Comparison of ENCODE assay signal across 1 cellular context in genomic region chr4:6709230-6710114, GRCh38.
TF ChIP-seq lines count a peak whose summit lies in the region.

TSS of gene MRFAP1L1 (minus strand) at chr4:6709865. CDS start at chr4:6709629, 236 bp downstream.

TF ChIP-seq in WTC11, 78 proteins besides CTCF, POLR2A, EP300 and RAD21 (continued from another document):
- peak; percentile 56; the same call in 1 of the 2 replicates for TF ChIP-seq USF2 (CRISPR knock-in tag; IDR thresholded peaks at IDR 0.05)
- peak; percentile 64; the same call in 1 of the 2 replicates for TF ChIP-seq FOXP1 (CRISPR knock-in tag; IDR thresholded peaks at IDR 0.05; ENCODE audit: borderline replicate concordance)
- TF ChIP-seq, protein P1, sequence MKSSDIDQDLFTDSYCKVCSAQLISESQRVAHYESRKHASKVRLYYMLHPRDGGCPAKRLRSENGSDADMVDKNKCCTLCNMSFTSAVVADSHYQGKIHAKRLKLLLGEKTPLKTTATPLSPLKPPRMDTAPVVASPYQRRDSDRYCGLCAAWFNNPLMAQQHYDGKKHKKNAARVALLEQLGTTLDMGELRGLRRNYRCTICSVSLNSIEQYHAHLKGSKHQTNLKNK (CRISPR knock-in tag; IDR thresholded peaks at IDR 0.05), result no peak
- TF ChIP-seq HMGXB4 (CRISPR knock-in tag; IDR thresholded peaks at IDR 0.05), result no peak
- TF ChIP-seq FOXK1 (CRISPR knock-in tag; IDR thresholded peaks at IDR 0.05), result peak; percentile 75
- TF ChIP-seq ZNF423 (CRISPR knock-in tag; IDR thresholded peaks at IDR 0.05), result no peak
